In genomic region chr11:125568970-125569912, GRCh38 we compare ENCODE assay signal across 1 cellular context.
TF ChIP-seq lines count a peak whose summit lies in the region.

EI24 (plus strand) TSS chr11:125569477; CDS start chr11:125572528, 3,051 bp downstream.

TF ChIP-seq in K562, 482 proteins besides CTCF, POLR2A, EP300 and RAD21 (continued from another document and continues in another):
- TF ChIP-seq BCLAF1 (IDR thresholded peaks at IDR 0.05; ENCODE audit: borderline replicate concordance in 1 of 2, control insufficient read depth in 1 of 2, low read depth in 2 of 2, low read length in 1 of 2) (0 out of 4 replicates have a peak, but pooled peaks of 1 of the 2 experiments have one; percentile 59), PURB (CRISPR knock-in tag; IDR thresholded peaks at IDR 0.05; ENCODE audit: low read depth) (no peak), POLR2AphosphoS2 (IDR thresholded peaks at IDR 0.05; ENCODE audit: low read length) (no peak), U2AF2 (optimal IDR thresholded peaks at IDR 0.05; ENCODE audit: low read depth, low read length) (no peak), SAFB2 (IDR thresholded peaks at IDR 0.05; ENCODE audit: borderline replicate concordance, low read depth, low read length, severe bottlenecking) (no peak), HES1 (IDR thresholded peaks at IDR 0.05; ENCODE audit: low read depth) (no peak), POU5F1 (IDR thresholded peaks at IDR 0.05; ENCODE audit: borderline replicate concordance, low read depth, low read length, partially characterized antibody) (no peak), ZNF354B (CRISPR knock-in tag; IDR thresholded peaks at IDR 0.05) (no peak), KDM2B (CRISPR knock-in tag; IDR thresholded peaks at IDR 0.05) (no peak), PHB (CRISPR knock-in tag; IDR thresholded peaks at IDR 0.05) (0 out of 2 replicates have a peak, but pooled peaks have one; percentile 26), EZH2 (IDR thresholded peaks at IDR 0.05; ENCODE audit: borderline replicate concordance, low read depth, low read length) (no peak), L3MBTL2 (IDR thresholded peaks at IDR 0.05) (peak; percentile 89), TGIF2 (CRISPR knock-in tag; IDR thresholded peaks at IDR 0.05) (no peak), ZHX1 (conservative IDR thresholded peaks at IDR 0.05; ENCODE audit: low read length) (no peak), NR2C2 (CRISPR knock-in tag; IDR thresholded peaks at IDR 0.05) (no peak), NR2C2 (tag; IDR thresholded peaks at IDR 0.05) (peak; percentile 71), ZBTB2 (IDR thresholded peaks at IDR 0.05) (peak; percentile 47; the same call in 1 of the 2 replicates), NR1H2 (CRISPR knock-in tag; IDR thresholded peaks at IDR 0.05) (no peak), E2F4 (CRISPR knock-in tag; IDR thresholded peaks at IDR 0.05; ENCODE audit: low read depth) (no peak), ATF7 (IDR thresholded peaks at IDR 0.05) (peak; percentile 70; the same call in 1 of the 2 replicates), ZBTB5 (IDR thresholded peaks at IDR 0.05) (no peak), FUS (optimal IDR thresholded peaks at IDR 0.05; ENCODE audit: low read depth, low read length) (no peak), ZNF282 (CRISPR knock-in tag; IDR thresholded peaks at IDR 0.05) (no peak), E2F6 (IDR thresholded peaks at IDR 0.05; ENCODE audit: borderline replicate concordance in 1 of 2, extremely low read depth in 1 of 2, insufficient read depth in 1 of 2, insufficient read length in 1 of 2, low read depth in 1 of 2, low read length in 1 of 2, poor library complexity in 1 of 2, severe bottlenecking in 1 of 2) (peak; percentile 69 to 81), CREB3L1 (IDR thresholded peaks at IDR 0.05; ENCODE audit: borderline replicate concordance, low read depth) (peak; percentile 71; the same call in 1 of the 2 replicates), NBN (IDR thresholded peaks at IDR 0.05; ENCODE audit: low read depth) (peak; percentile 68), ERF (CRISPR knock-in tag; IDR thresholded peaks at IDR 0.05) (peak; percentile 91; the same call in 1 of the 2 replicates), TRIM28 (IDR thresholded peaks at IDR 0.05) (0 out of 2 replicates have a peak, but pooled peaks have one; percentile 44), ZBTB8A (IDR thresholded peaks at IDR 0.05; ENCODE audit: partially characterized antibody) (no peak), MYC (IDR thresholded peaks at IDR 0.05; ENCODE audit: low read depth, low read length) (peak; percentile 94), MYC (CRISPR knock-in tag; IDR thresholded peaks at IDR 0.05; ENCODE audit: borderline replicate concordance, low read depth) (no peak), ZNF639 (CRISPR knock-in tag; conservative IDR thresholded peaks at IDR 0.05 in 1 of 2, IDR thresholded peaks at IDR 0.05 in 1 of 2) (0 out of 4 replicates have a peak, but pooled peaks of 1 of the 2 experiments have one; percentile 34), MCM2 (IDR thresholded peaks at IDR 0.05; ENCODE audit: low read depth) (no peak), ATF3 (IDR thresholded peaks at IDR 0.05) (no peak), ATF3 (CRISPR knock-in tag; conservative IDR thresholded peaks at IDR 0.05) (0 out of 2 replicates have a peak, but pooled peaks have one; percentile 26), ARID3A (IDR thresholded peaks at IDR 0.05; ENCODE audit: borderline replicate concordance, low read depth, low read length) (no peak), CEBPB (tag; IDR thresholded peaks at IDR 0.05) (no peak), NONO (IDR thresholded peaks at IDR 0.05; ENCODE audit: low read depth in 2 of 2, low read length in 1 of 2) (peak; percentile 69 to 76), SREBF2 (CRISPR knock-in tag; IDR thresholded peaks at IDR 0.05) (no peak), ZNF395 (CRISPR knock-in tag; IDR thresholded peaks at IDR 0.05) (no peak; the same call in 1 of the 2 replicates), U2AF1 (optimal IDR thresholded peaks at IDR 0.05; ENCODE audit: low read depth, low read length) (peak; percentile 71)
